25 cellular contexts compared by ENCODE assay signal in the genomic region with DNA sequence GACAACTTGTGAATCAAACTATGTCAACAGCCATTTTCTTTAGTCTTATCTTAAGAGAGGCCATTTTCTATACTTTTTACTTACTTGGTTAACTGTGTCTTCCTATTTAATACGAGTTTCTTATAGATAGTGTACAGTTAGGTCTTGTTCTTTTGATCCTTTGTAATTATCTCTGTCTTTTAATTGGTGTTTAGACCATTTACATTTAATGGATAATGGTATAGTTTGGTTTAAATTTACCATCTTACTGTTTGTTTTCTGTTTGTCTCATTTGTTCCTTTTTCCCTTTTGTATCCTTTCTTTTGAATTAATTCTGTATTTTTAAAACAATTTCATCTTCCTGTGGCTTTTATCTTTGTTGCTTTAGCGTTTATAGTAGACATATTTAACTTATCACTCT. TPM values are rescaled to one million over a fixed set of nuclear protein-coding genes. Genes with fewer than 3 reads are reported as not detected.
DNase-seq lines count a peak whose midpoint lies in the region; TF ChIP-seq lines count a peak whose summit lies in the region.
"Had no signal": no experiment of that assay in that cellular context is flagged by ENCODE, and none has a peak within 500 bp of the region (broad histone marks: within the 10 kb centered on the region; RNA-seq: fewer than 3 reads in every experiment).

No MANE protein-coding gene starts in this region.

- no peak overlapping the region for H3K4me3 Mint-ChIP-seq in endodermal cell
- H3K4me3 Mint-ChIP-seq in activated CD4-positive, alpha-beta memory T cell treated with anti-CD3 and anti-CD28 coated beads, Interleukin-2, amount 10 ng/mL, durations not matched to agents 7 days and 5 days: no peak overlapping the region
- H3K4me3 Mint-ChIP-seq: CD14-positive monocyte; CD4-positive, alpha-beta memory T cell; CD4-positive, CD25-positive, alpha-beta regulatory T cell; CD8-positive, alpha-beta memory T cell had no signal

- no peaks in the 10 kb centered on the region for H4K20me1 ChIP-seq in OCI-LY7 (ENCODE audit: insufficient read depth, low read length)
- H4K20me1 ChIP-seq: BLaER1 had no signal

- H3K4me1 ChIP-seq in HEK293 (ENCODE audit: control insufficient read depth, insufficient read depth, low read length): no peaks in the 10 kb centered on the region
- no peaks in the 10 kb centered on the region for H3K4me1 ChIP-seq in OCI-LY7 (ENCODE audit: insufficient read depth, low read length, poor library complexity, severe bottlenecking)
- H3K4me1 ChIP-seq in endodermal cell (ENCODE audit: control insufficient read depth, insufficient read depth, low read length): no peaks in the 10 kb centered on the region
- H3K4me1 ChIP-seq: BE2C, BLaER1 had no signal

- no peak overlapping the region for H3K9ac ChIP-seq in endodermal cell (ENCODE audit: extremely low read depth, low read length, poor library complexity, severe bottlenecking)
- H3K9ac ChIP-seq: BLaER1 had no signal

- H3K4me3 ChIP-seq in HEK293 (ENCODE audit: low read depth, low read length): no peak overlapping the region
- H3K4me3 ChIP-seq in OCI-LY7 (ENCODE audit: low read depth, low read length, poor library complexity, severe bottlenecking): no peak overlapping the region
- peak overlapping the region; percentile 65 for H3K4me3 ChIP-seq in endodermal cell (ENCODE audit: low read length)
- no peak overlapping the region for H3K4me3 ChIP-seq in dorsolateral prefrontal cortex
- H3K4me3 ChIP-seq: BLaER1, GM12878 had no signal

- 100% methylated on average over 2 of the region's 2 CpGs; no CpG with 5 or more reads in 1 of the 2 experiments for WGBS in endodermal cell (ENCODE audit: insufficient coverage in 1 of 2, insufficient read length in 1 of 2), 2 experiments

- H3K36me3 ChIP-seq in HEK293 (ENCODE audit: control insufficient read depth in 2 of 2, insufficient read depth in 1 of 2, low read length in 2 of 2) (peaks cover 23 to 30% of the 10 kb centered on the region in 2 experiments), OCI-LY7 (ENCODE audit: insufficient read depth, low read length) (peaks cover 66% of the 10 kb centered on the region), endodermal cell (ENCODE audit: control insufficient read depth, insufficient read depth, low read length) (peaks cover 28% of the 10 kb centered on the region)
- H3K36me3 ChIP-seq: BE2C had no signal

- H3K9me3 Mint-ChIP-seq in endodermal cell: peaks cover 54% of the 10 kb centered on the region
- peaks cover 22% of the 10 kb centered on the region for H3K9me3 Mint-ChIP-seq in activated CD4-positive, alpha-beta memory T cell treated with anti-CD3 and anti-CD28 coated beads, Interleukin-2, amount 10 ng/mL, durations not matched to agents 7 days and 5 days

- TSS peak; percentile 20 for BruUV-seq in OCI-LY7 (replicated peaks; lab: Mats Ljungman, UMichigan)

- TF ChIP-seq CTCF in HEK293 (tag by site-specific recombination; IDR thresholded peaks at IDR 0.05) (no peak), OCI-LY7 (conservative IDR thresholded peaks at IDR 0.05; ENCODE audit: low read length) (no peak), endodermal cell (conservative IDR thresholded peaks at IDR 0.05) (no peak), dorsolateral prefrontal cortex (IDR thresholded peaks at IDR 0.05 in 54 of 56, conservative IDR thresholded peaks at IDR 0.05 in 2 of 56; ENCODE audit: low read depth in 1 of 56, partially characterized antibody in 56 of 56) (no peak)

- H3K9me3 ChIP-seq in HEK293 (ENCODE audit: control insufficient read depth, insufficient read depth, low read depth, low read length) (no peaks in the 10 kb centered on the region), OCI-LY7 (ENCODE audit: low read length) (peaks cover 32% of the 10 kb centered on the region), endodermal cell (ENCODE audit: control insufficient read depth, low read length) (peaks cover 42% of the 10 kb centered on the region)
- H3K9me3 ChIP-seq: BE2C had no signal

- intact Hi-C loops in OCI-LY7 (cut with micrococcal nuclease; ENCODE audit: unreplicated experiment) (no loop called here), dorsolateral prefrontal cortex (cut with DNase I) (no loop called here)

- H2AFZ ChIP-seq in OCI-LY7 (ENCODE audit: low read length): no peak overlapping the region

- CTCF ChIA-PET in HEK293 (lab: Yijun Ruan, JAX) (no interaction called here), OCI-LY7 (lab: Charles Lee; ENCODE audit: unreplicated experiment) (no interaction called here)
- CTCF ChIA-PET in activated CD4-positive, alpha-beta memory T cell treated with anti-CD3 and anti-CD28 coated beads, Interleukin-2, amount 10 ng/mL, durations not matched to agents 7 days and 5 days (lab: Charles Lee): no interaction called here

- H3K36me3 Mint-ChIP-seq in endodermal cell (ENCODE audit: low read depth): peaks cover 67% of the 10 kb centered on the region
- H3K36me3 Mint-ChIP-seq in activated CD4-positive, alpha-beta memory T cell treated with anti-CD3 and anti-CD28 coated beads, Interleukin-2, amount 10 ng/mL, durations not matched to agents 7 days and 5 days (ENCODE audit: low read depth): peaks cover 56% of the 10 kb centered on the region

- no peaks in the 10 kb centered on the region for H3K4me1 Mint-ChIP-seq in endodermal cell
- H3K4me1 Mint-ChIP-seq in activated CD4-positive, alpha-beta memory T cell treated with anti-CD3 and anti-CD28 coated beads, Interleukin-2, amount 10 ng/mL, durations not matched to agents 7 days and 5 days: peaks cover 9% of the 10 kb centered on the region

- H3K27me3 ChIP-seq in endodermal cell (ENCODE audit: control insufficient read depth, insufficient read depth, low read length, poor library complexity, severe bottlenecking) (no peaks in the 10 kb centered on the region), dorsolateral prefrontal cortex (no peaks in the 10 kb centered on the region)
- H3K27me3 ChIP-seq: BLaER1 had no signal

- H3K27ac Mint-ChIP-seq in endodermal cell: no peak overlapping the region
- H3K27ac Mint-ChIP-seq in activated CD4-positive, alpha-beta memory T cell treated with anti-CD3 and anti-CD28 coated beads, Interleukin-2, amount 10 ng/mL, durations not matched to agents 7 days and 5 days: no peak overlapping the region
- H3K27ac Mint-ChIP-seq: CD14-positive monocyte had no signal

- POLR2A ChIA-PET in HEK293 (lab: Yijun Ruan, JAX): no interaction called here
- POLR2A ChIA-PET in OCI-LY7 (lab: Charles Lee): no interaction called here
- POLR2A ChIA-PET in activated CD4-positive, alpha-beta memory T cell treated with anti-CD3 and anti-CD28 coated beads, Interleukin-2, amount 10 ng/mL, durations not matched to agents 7 days and 5 days (lab: Charles Lee): no interaction called here

- H3K9me2 ChIP-seq in OCI-LY7 (ENCODE audit: insufficient read depth, low read length): no peaks in the 10 kb centered on the region

- H3K27me3 Mint-ChIP-seq in endodermal cell (ENCODE audit: insufficient read depth): no peaks in the 10 kb centered on the region
- H3K27me3 Mint-ChIP-seq in activated CD4-positive, alpha-beta memory T cell treated with anti-CD3 and anti-CD28 coated beads, Interleukin-2, amount 10 ng/mL, durations not matched to agents 7 days and 5 days: no peaks in the 10 kb centered on the region
- H3K27me3 Mint-ChIP-seq: CD4-positive, alpha-beta memory T cell; CD4-positive, CD25-positive, alpha-beta regulatory T cell; CD8-positive, alpha-beta memory T cell had no signal

- H3K79me2 ChIP-seq in OCI-LY7 (ENCODE audit: insufficient read depth, low read depth, low read length): peaks cover under 1% of the 10 kb centered on the region; the same call in 1 of the 2 replicates

- DNase-seq in OCI-LY7 (ENCODE audit: low spot score) (no peak), endodermal cell (no peak), SHP77 treated with DMSO at 0.1 percent for 48 hours (lab: John Stamatoyannopoulos, UW) (no peak), dorsolateral prefrontal cortex (no peak)
- DNase-seq in activated CD4-positive, alpha-beta memory T cell treated with anti-CD3 and anti-CD28 coated beads, Interleukin-2, amount 10 ng/mL, durations not matched to agents 7 days and 5 days: no peak
- DNase-seq: 8988T; ACHN; BE2C; C1 segment of cervical spinal cord; CD4-positive, alpha-beta memory T cell; CD4-positive, CD25-positive, alpha-beta regulatory T cell; CD8-positive, alpha-beta memory T cell; COR-L47; DMS 273 treated with DMSO at 0.1 percent for 48 hours; DMS153; DMS53; DMS79; DND-41; EL; GDM1 had no signal

- H3K27ac ChIP-seq in HEK293 (ENCODE audit: extremely low read depth, low read depth, low read length): no peak overlapping the region
- no peak overlapping the region for H3K27ac ChIP-seq in OCI-LY7 (ENCODE audit: low read depth, low read length, poor library complexity, severe bottlenecking)
- H3K27ac ChIP-seq in endodermal cell (ENCODE audit: low read depth, low read length): no peak overlapping the region
- no peak overlapping the region for H3K27ac ChIP-seq in dorsolateral prefrontal cortex
- H3K27ac ChIP-seq: BLaER1 had no signal

- H3K4me2 ChIP-seq in OCI-LY7 (ENCODE audit: low read length): no peak overlapping the region
- H3K4me2 ChIP-seq: BLaER1 had no signal

TF ChIP-seq in HEK293, 187 proteins besides CTCF, POLR2A, EP300 and RAD21:
- no peak for TF ChIP-seq ZNF174 (tag by site-specific recombination; IDR thresholded peaks at IDR 0.05)
- peak; percentile 52 for TF ChIP-seq SETDB1 (IDR thresholded peaks at IDR 0.05; ENCODE audit: insufficient read length, low read length)

RNA-seq across cellular contexts. Expression of a gene that starts 19.4 kb away (rescaled TPM):
- total RNA-seq in OCI-LY7 (2014; rRNA removed; shearing (Covaris generic)): 49.0 and 74.9 TPM in 2 replicates
- 60.6 and 79.5 TPM in 2 replicates for total RNA-seq in OCI-LY7 (2022)
- 10 to 100 TPM; 48.3 to 52.8 TPM for total RNA-seq in endodermal cell
- 21.3 TPM for polyA plus RNA-seq in endodermal cell (2013, experiment 1 of 2)
- 22.3 TPM for polyA plus RNA-seq in endodermal cell (2013, experiment 2 of 2)
- total RNA-seq in dorsolateral prefrontal cortex: 10 to 100 TPM; 28.6 to 77.4 (median 47.8) TPM
- total RNA-seq in activated CD4-positive, alpha-beta memory T cell treated with anti-CD3 and anti-CD28 coated beads, Interleukin-2, amount 10 ng/mL, durations not matched to agents 7 days and 5 days: 10 to 100 TPM; 17.0 to 29.9 TPM
- total RNA-seq: G401 had no signal

RNA-seq across cellular contexts. Expression of a gene that starts 59.0 kb away (rescaled TPM):
- total RNA-seq in OCI-LY7 (2014; rRNA removed; shearing (Covaris generic)): 105 and 123 TPM in 2 replicates
- total RNA-seq in OCI-LY7 (2022) (60.1 and 126 TPM in 2 replicates), endodermal cell (not detected), dorsolateral prefrontal cortex (10 to 100 TPM in 8 of 120 experiments, 1 to 10 TPM in 108, under 1 TPM in 4; 0.50 to 21.7 (median 3.0) TPM)
- not detected for polyA plus RNA-seq in endodermal cell (2013, experiment 1 of 2)
- not detected for polyA plus RNA-seq in endodermal cell (2013, experiment 2 of 2)
- not detected for total RNA-seq in activated CD4-positive, alpha-beta memory T cell treated with anti-CD3 and anti-CD28 coated beads, Interleukin-2, amount 10 ng/mL, durations not matched to agents 7 days and 5 days
- total RNA-seq: CD4-positive, alpha-beta memory T cell; CD4-positive, CD25-positive, alpha-beta regulatory T cell; CD8-positive, alpha-beta memory T cell; GM12878 had no signal
- polyA plus RNA-seq: CD14-positive monocyte; CD4-positive, alpha-beta memory T cell; CD4-positive, CD25-positive, alpha-beta regulatory T cell; CD8-positive, alpha-beta memory T cell; GM12878 had no signal
